18 cellular contexts compared by ENCODE assay signal in genomic region chr16:84775262-84775810, GRCh38. TPM values are rescaled to one million over a fixed set of nuclear protein-coding genes. Genes with fewer than 3 reads are reported as not detected.
A peak's percentile ranks its signal among the peaks of the same experiment; 100 is the strongest.
DNase-seq lines count a peak whose midpoint lies in the region; ATAC-seq and TF ChIP-seq lines count a peak whose summit lies in the region.
"Had no signal": no experiment of that assay in that cellular context is flagged by ENCODE, and none has a peak within 500 bp of the region (broad histone marks: within the 10 kb centered on the region; RNA-seq: fewer than 3 reads in every experiment).

No MANE protein-coding gene starts in this region.

- peak overlapping the region in 7 of 11 experiments; percentile 17 to 58 (median 44); a peak in 12 of 22 replicates for H3K9ac ChIP-seq in BLaER1 treated with 17β-estradiol and CSF1 and Interleukin-3, amounts not matched to agents 10 nM and 100 nM
- H3K9ac ChIP-seq: KMS-11 had no signal

- WGBS in esophagus muscularis mucosa: 93% methylated on average over 9 of the region's 14 CpGs

- peaks cover 11% of the 10 kb centered on the region; the same call in 1 of the 2 replicates for H3K79me2 ChIP-seq in GM23338 (replicated peaks; ENCODE audit: insufficient read depth)

- H3K36me3 Mint-ChIP-seq in GM23338 (ENCODE audit: low read depth): peaks cover 93% of the 10 kb centered on the region

- H3K9me3 ChIP-seq in BLaER1 treated with 17β-estradiol and CSF1 and Interleukin-3, amounts not matched to agents 10 nM and 100 nM (replicated peaks in 1 of 11): peaks cover 0 to 15% (median 0%) of the 10 kb centered on the region in 11 experiments; a peak in 5 of 22 replicates
- no peaks in the 10 kb centered on the region for H3K9me3 ChIP-seq in esophagus muscularis mucosa
- no peaks in the 10 kb centered on the region for H3K9me3 ChIP-seq in neutrophil
- H3K9me3 ChIP-seq: thoracic aorta had no signal

- no peak for TF ChIP-seq EP300 in esophagus muscularis mucosa (IDR thresholded peaks at IDR 0.05)

- no peak for ATAC-seq in GM23338
- no peak for ATAC-seq in activated CD4-positive, CD25-positive, alpha-beta regulatory T cell treated with anti-CD3 and anti-CD28 coated beads, Interleukin-2, amount 50 U/mL, for 24 hours
- ATAC-seq: activated CD8-positive, alpha-beta memory T cell treated with anti-CD3 and anti-CD28 coated beads, Interleukin-2, amount 10 ng/mL, durations not matched to agents 7 days and 5 days had no signal

- peaks cover 2% of the 10 kb centered on the region for H3K27me3 Mint-ChIP-seq in GM23338 (ENCODE audit: insufficient read depth, low read depth, poor library complexity)
- H3K27me3 Mint-ChIP-seq: activated CD8-positive, alpha-beta memory T cell treated with anti-CD3 and anti-CD28 coated beads, Interleukin-2, amount 10 ng/mL, durations not matched to agents 7 days and 5 days had no signal

- no peaks in the 10 kb centered on the region for H3K4me1 Mint-ChIP-seq in GM23338
- H3K4me1 Mint-ChIP-seq: activated CD8-positive, alpha-beta memory T cell treated with anti-CD3 and anti-CD28 coated beads, Interleukin-2, amount 10 ng/mL, durations not matched to agents 7 days and 5 days had no signal

- H3K27ac ChIP-seq in BLaER1 treated with 17β-estradiol and CSF1 and Interleukin-3, amounts not matched to agents 10 nM and 100 nM: peak overlapping the region in 10 of 11 experiments; percentile 0 to 79 (median 66); a peak in 18 of 22 replicates
- H3K27ac ChIP-seq in GM23338 (ENCODE audit: low read depth): no peak overlapping the region
- peak overlapping the region; percentile 25 to 64 (median 56) for H3K27ac ChIP-seq in esophagus muscularis mucosa (replicated peaks in 1 of 4)
- H3K27ac ChIP-seq in neutrophil: peak overlapping the region; percentile 96
- H3K27ac ChIP-seq: KMS-11, thoracic aorta had no signal

- H3K9me3 Mint-ChIP-seq in GM23338: no peaks in the 10 kb centered on the region

- H3K4me3 Mint-ChIP-seq in GM23338: no peak overlapping the region
- H3K4me3 Mint-ChIP-seq: activated CD8-positive, alpha-beta memory T cell treated with anti-CD3 and anti-CD28 coated beads, Interleukin-2, amount 10 ng/mL, durations not matched to agents 7 days and 5 days had no signal

- H3K4me1 ChIP-seq in BLaER1 treated with 17β-estradiol and CSF1 and Interleukin-3, amounts not matched to agents 10 nM and 100 nM: peaks cover 0 to 39% (median 18%) of the 10 kb centered on the region in 10 experiments; a peak in 16 of 20 replicates
- no peaks in the 10 kb centered on the region for H3K4me1 ChIP-seq in GM23338 (ENCODE audit: insufficient read depth)
- H3K4me1 ChIP-seq in esophagus muscularis mucosa: peaks cover 0 to 11% (median 3%) of the 10 kb centered on the region in 4 donors
- H3K4me1 ChIP-seq in neutrophil (ENCODE audit: control insufficient read depth in 1 of 2, insufficient read depth in 1 of 2, low read depth in 1 of 2, low read length in 1 of 2): peaks cover 44 to 49% of the 10 kb centered on the region in 2 experiments

- peaks cover 18% of the 10 kb centered on the region; the same call in 1 of the 2 replicates for H3F3A ChIP-seq in GM23338 (replicated peaks; ENCODE audit: low read depth)

- TF ChIP-seq POLR2A in esophagus muscularis mucosa (IDR thresholded peaks at IDR 0.05; ENCODE audit: low read depth): no peak

- peaks cover 92 to 100% (median 99%) of the 10 kb centered on the region in 11 experiments for H3K36me3 ChIP-seq in BLaER1 treated with 17β-estradiol and CSF1 and Interleukin-3, amounts not matched to agents 10 nM and 100 nM
- H3K36me3 ChIP-seq in GM23338 (ENCODE audit: insufficient read depth) (peaks cover 66% of the 10 kb centered on the region), esophagus muscularis mucosa (peaks cover 24 to 96% (median 89%) of the 10 kb centered on the region in 4 donors), neutrophil (peaks cover 24% of the 10 kb centered on the region)

- peak overlapping the region; percentile 19; the same call in 1 of the 2 replicates for H3K27ac Mint-ChIP-seq in GM23338
- H3K27ac Mint-ChIP-seq: activated CD8-positive, alpha-beta memory T cell treated with anti-CD3 and anti-CD28 coated beads, Interleukin-2, amount 10 ng/mL, durations not matched to agents 7 days and 5 days had no signal

- H2AFZ ChIP-seq in GM23338: no peak overlapping the region

- 0 out of 4 replicates have a peak, but pooled peaks of 1 of the 2 experiments have one; percentile 4 for TF ChIP-seq CTCF in GM23338 (conservative IDR thresholded peaks at IDR 0.05; ENCODE audit: low read depth in 2 of 2)
- no peak for TF ChIP-seq CTCF in esophagus muscularis mucosa (IDR thresholded peaks at IDR 0.05)
- no peak for TF ChIP-seq CTCF in neutrophil (IDR thresholded peaks at IDR 0.05)

- DNase-seq in GM23338 (ENCODE audit: low spot score) (no peak), esophagus muscularis mucosa (ENCODE audit: extremely low spot score) (no peak), NCI-H526 (lab: John Stamatoyannopoulos, UW) (no peak), HT-29 (ENCODE audit: low spot score) (no peak), DMS153 treated with DMSO at 0.1 percent for 48 hours (lab: John Stamatoyannopoulos, UW; ENCODE audit: unreplicated experiment) (no peak)
- DNase-seq: activated CD4-positive, CD25-positive, alpha-beta regulatory T cell; activated CD8-positive, alpha-beta memory T cell treated with anti-CD3 and anti-CD28 coated beads, Interleukin-2, amount 10 ng/mL, durations not matched to agents 7 days and 5 days; cortex of kidney; mesendoderm; NCI-H1105 treated with DMSO at 0.1 percent for 48 hours; nucleus accumbens; stimulated activated CD4-positive, alpha-beta T cell treated with anti-CD3 and anti-CD28 coated beads, Interleukin-4, amount 100 ng/mL, for 4 hours; stimulated activated CD8-positive, alpha-beta memory T cell treated with anti-CD3 and anti-CD28 coated beads, Interleukin-4, amount 100 ng/mL, for 48 hours had no signal

- no peaks in the 10 kb centered on the region for H3K27me3 ChIP-seq in BLaER1 treated with 17β-estradiol and CSF1 and Interleukin-3, amounts not matched to agents 10 nM and 100 nM
- no peaks in the 10 kb centered on the region for H3K27me3 ChIP-seq in GM23338 (ENCODE audit: insufficient read depth)
- H3K27me3 ChIP-seq in esophagus muscularis mucosa: no peaks in the 10 kb centered on the region
- no peaks in the 10 kb centered on the region for H3K27me3 ChIP-seq in neutrophil

- H3K4me2 ChIP-seq in BLaER1 treated with 17β-estradiol and CSF1 and Interleukin-3, amounts not matched to agents 10 nM and 100 nM: peak overlapping the region in 8 of 11 experiments; percentile 4 to 69 (median 38); a peak in 13 of 22 replicates
- H3K4me2 ChIP-seq in GM23338: no peak overlapping the region
- H3K4me2 ChIP-seq: KMS-11 had no signal

- H4K20me1 ChIP-seq in BLaER1 treated with 17β-estradiol and CSF1 and Interleukin-3, amounts not matched to agents 10 nM and 100 nM: peaks cover 0 to 44% (median 21%) of the 10 kb centered on the region in 11 experiments; a peak in 11 of 22 replicates
- peaks cover 20% of the 10 kb centered on the region for H4K20me1 ChIP-seq in GM23338 (replicated peaks; ENCODE audit: insufficient read depth)

- no peak overlapping the region for H3K4me3 ChIP-seq in BLaER1 treated with 17β-estradiol and CSF1 and Interleukin-3, amounts not matched to agents 10 nM and 100 nM
- H3K4me3 ChIP-seq in GM23338: no peak overlapping the region
- H3K4me3 ChIP-seq in esophagus muscularis mucosa: peak overlapping the region in 3 of 4 donors; percentile 0 to 43 (median 10)
- peak overlapping the region; percentile 73 to 97 for H3K4me3 ChIP-seq in neutrophil (ENCODE audit: low read depth in 1 of 2, low read length in 1 of 2)
- H3K4me3 ChIP-seq: thoracic aorta had no signal

- H3K9me2 ChIP-seq in GM23338 (ENCODE audit: insufficient read depth): no peaks in the 10 kb centered on the region

- intact Hi-C loops in esophagus muscularis mucosa (cut with DNase I): no loop called here

RNA-seq across cellular contexts. Expression of gene CRISPLD2, which starts 44.4 kb away (rescaled TPM):
- total RNA-seq in GM23338 (2014; rRNA removed; shearing (Covaris generic)): 6.0 and 8.3 TPM in 2 replicates
- polyA plus RNA-seq in GM23338 (2016; fragmentation: Nextera tagmentation; extraction: Ambion mirVana): 2.1 and 2.6 TPM in 2 replicates
- total RNA-seq in esophagus muscularis mucosa: 100 to 1,000 TPM; 230 to 568 (median 289) TPM
- 0.74 and 0.78 TPM in 2 replicates for total RNA-seq in HT-29 (2014; rRNA removed; shearing (Covaris generic))
- total RNA-seq: activated CD8-positive, alpha-beta memory T cell treated with anti-CD3 and anti-CD28 coated beads, Interleukin-2, amount 10 ng/mL, durations not matched to agents 7 days and 5 days had no signal

Comparison
In these comparisons a context has a peak if more than half of its experiments do, and no peak if none do; other contexts are left out.
1. H3K4me3 ChIP-seq: peak in esophagus muscularis mucosa (3 of 4) and neutrophil (2 of 2); none in BLaER1 treated with 17β-estradiol and CSF1 and Interleukin-3, amounts not matched to agents 10 nM and 100 nM (0 of 10) and GM23338 (single experiment).
2. RNA of gene CRISPLD2, which starts 44.4 kb away (total RNA-seq): 230 to 568 TPM in esophagus muscularis mucosa; 6.0 to 8.3 TPM in GM23338 and 0.74 to 0.78 TPM in HT-29; every median in the first group is over 10 times any median in the second.